In the genomic region with DNA sequence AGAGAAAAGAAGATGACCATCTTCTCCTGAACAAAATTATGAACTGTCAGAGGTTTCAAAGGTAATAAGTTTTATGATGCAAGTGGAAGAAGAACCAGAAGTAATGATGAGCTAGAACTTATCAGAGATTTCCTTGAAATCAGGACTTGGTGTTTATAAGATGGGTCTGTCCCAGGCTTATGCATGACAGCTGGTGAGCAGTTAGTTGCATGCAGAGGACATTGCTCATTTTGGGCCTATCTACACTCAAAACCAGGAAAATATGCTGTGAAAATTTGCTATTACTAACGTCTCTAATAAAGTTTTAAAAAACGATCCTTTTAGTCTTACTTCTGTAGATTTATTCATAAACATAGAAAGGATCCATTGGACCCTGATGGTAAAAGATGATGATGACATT, we compare ENCODE assay signal across 19 cellular contexts. TPM values are rescaled to one million over a fixed set of nuclear protein-coding genes. Genes with fewer than 3 reads are reported as not detected.
"Had no signal": no experiment of that assay in that cellular context is flagged by ENCODE, and none has a peak within 500 bp of the region (broad histone marks: within the 10 kb centered on the region; RNA-seq: fewer than 3 reads in every experiment).

No MANE protein-coding gene starts in this region.

- H3K4me1 ChIP-seq: ascending aorta, psoas muscle, right lobe of liver had no signal

- H3K9me3 ChIP-seq: ascending aorta, psoas muscle, right lobe of liver, suprapubic skin had no signal

- ATAC-seq: activated CD8-positive, alpha-beta T cell treated with anti-CD3 and anti-CD28 coated beads for 36 hours; activated T-cell treated with anti-CD3 and anti-CD28 coated beads, Interleukin-2, amount 50 U/mL, for 72 hours; left cardiac atrium; natural killer cell; psoas muscle; right lobe of liver had no signal

- DNase-seq: activated CD4-positive, alpha-beta T cell treated with anti-CD3 and anti-CD28 coated beads for 4 hours; activated CD8-positive, alpha-beta memory T cell treated with anti-CD3 and anti-CD28 coated beads, Interleukin-2, amount 50 U/mL, for 4 hours; activated CD8-positive, alpha-beta T cell treated with anti-CD3 and anti-CD28 coated beads for 36 hours; activated naive CD8-positive, alpha-beta T cell treated with anti-CD3 and anti-CD28 coated beads, Interleukin-2, amount 10 ng/mL, durations not matched to agents 7 days and 5 days; activated T-cell treated with anti-CD3 and anti-CD28 coated beads, Interleukin-2, amount 50 U/mL, for 72 hours; effector CD8-positive, alpha-beta T cell; glutamatergic neuron; immature natural killer cell; left cardiac atrium; natural killer cell; nucleus accumbens; psoas muscle; right lobe of liver; stimulated activated CD4-positive, alpha-beta T cell treated with anti-CD3 and anti-CD28 coated beads, Interleukin-12 subunit alpha, Interleukin-12 subunit beta, amount 100 ng/mL, for 4 hours; stimulated activated naive CD4-positive, alpha-beta T cell treated with Interleukin-2 at 50 U/mL for 16 hours had no signal

- H3K36me3 ChIP-seq: ascending aorta, right lobe of liver, suprapubic skin had no signal

- H3K4me3 ChIP-seq: ascending aorta, coronary artery, lung, psoas muscle, right lobe of liver, suprapubic skin had no signal

- H3K27me3 ChIP-seq: ascending aorta, right lobe of liver had no signal

- H3K27ac ChIP-seq: ascending aorta, coronary artery, psoas muscle, right lobe of liver, suprapubic skin had no signal

RNA-seq across cellular contexts. Expression of gene STC2, which starts 6.6 kb away (rescaled TPM):
- total RNA-seq: natural killer cell had no signal
- polyA plus RNA-seq: immature natural killer cell had no signal
